In the genomic region with DNA sequence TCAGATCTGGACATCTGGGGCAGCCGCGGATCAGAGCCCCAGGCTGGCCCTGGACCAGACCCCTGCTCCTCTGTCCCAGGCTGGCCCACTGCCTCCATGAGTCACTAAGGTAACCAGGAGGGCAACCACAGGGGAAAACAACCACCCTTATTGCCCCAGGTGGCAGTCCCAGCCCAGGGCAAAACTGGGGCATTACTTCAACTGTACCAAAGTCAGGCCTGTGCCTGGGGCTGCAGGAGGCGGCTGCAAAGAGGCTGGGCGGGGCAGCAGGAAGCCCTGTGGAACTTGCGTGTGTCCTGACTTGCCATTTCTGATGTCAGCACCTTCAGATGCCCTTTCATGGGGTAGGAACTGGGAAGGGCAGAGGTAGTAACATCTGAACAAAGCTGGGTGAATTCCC, we compare ENCODE assay signal across 19 cellular contexts. TPM values are rescaled to one million over a fixed set of nuclear protein-coding genes. Genes with fewer than 3 reads are reported as not detected.
A peak's percentile ranks its signal among the peaks of the same experiment; 100 is the strongest.
DNase-seq lines count a peak whose midpoint lies in the region; ATAC-seq and TF ChIP-seq lines count a peak whose summit lies in the region.
"Had no signal": no experiment of that assay in that cellular context is flagged by ENCODE, and none has a peak within 500 bp of the region (broad histone marks: within the 10 kb centered on the region; RNA-seq: fewer than 3 reads in every experiment).

No MANE protein-coding gene starts in this region.

- no peak for TF ChIP-seq CTCF in activated CD8-positive, alpha-beta T cell treated with anti-CD3 and anti-CD28 coated beads for 36 hours (IDR thresholded peaks at IDR 0.05)
- peak in 1 of 4 experiments; percentile 5 for TF ChIP-seq CTCF in prostate gland (IDR thresholded peaks at IDR 0.05)

- H3K4me3 Mint-ChIP-seq in activated CD8-positive, alpha-beta T cell treated with anti-CD3 and anti-CD28 coated beads, Interleukin-2, amount 10 ng/mL, durations not matched to agents 7 days and 5 days, result peak overlapping the region; percentile 32
- H3K4me3 Mint-ChIP-seq in activated CD8-positive, alpha-beta T cell treated with anti-CD3 and anti-CD28 coated beads for 36 hours, result no peak overlapping the region
- peak overlapping the region in 1 of 3 donors; percentile 69 for H3K4me3 Mint-ChIP-seq in T-cell
- no peak overlapping the region for H3K4me3 Mint-ChIP-seq in dendritic cell treated with granulocyte-macrophage colony-stimulating factor and Interleukin-4, amounts not matched to agents 40 ng/mL and 50 ng/mL, for 4 days
- H3K4me3 Mint-ChIP-seq: CD14-positive monocyte had no signal

- H3K27me3 Mint-ChIP-seq in activated CD8-positive, alpha-beta T cell treated with anti-CD3 and anti-CD28 coated beads, Interleukin-2, amount 10 ng/mL, durations not matched to agents 7 days and 5 days (ENCODE audit: low read depth), result peaks cover 4% of the 10 kb centered on the region
- H3K27me3 Mint-ChIP-seq in activated CD8-positive, alpha-beta T cell treated with anti-CD3 and anti-CD28 coated beads for 36 hours, result no peaks in the 10 kb centered on the region
- H3K27me3 Mint-ChIP-seq in T-cell, result no peaks in the 10 kb centered on the region
- H3K27me3 Mint-ChIP-seq in dendritic cell treated with granulocyte-macrophage colony-stimulating factor and Interleukin-4, amounts not matched to agents 40 ng/mL and 50 ng/mL, for 4 days, result no peaks in the 10 kb centered on the region

- intact Hi-C loops in activated CD8-positive, alpha-beta T cell treated with anti-CD3 and anti-CD28 coated beads for 36 hours (cut with micrococcal nuclease), result loop anchor here (5.0 kb wide), 1 partner anchor 34 kb away; no protein-coding TSS in a partner anchor
- intact Hi-C loops in dendritic cell treated with granulocyte-macrophage colony-stimulating factor and Interleukin-4, amounts not matched to agents 40 ng/mL and 50 ng/mL, for 4 days (cut with micrococcal nuclease), result loop anchor here (5.0 kb wide), 2 partner anchors 109 to 694 kb away; no protein-coding TSS in a partner anchor
- intact Hi-C loops in prostate gland (cut with DNase I), result loop anchor here (5.0 kb wide), 3 partner anchors 54 to 699 kb away; a partner anchor contains a TSS

- no peak for DNase-seq in activated CD8-positive, alpha-beta T cell treated with anti-CD3 and anti-CD28 coated beads, Interleukin-2, amount 10 ng/mL, durations not matched to agents 7 days and 5 days
- DNase-seq in activated CD8-positive, alpha-beta T cell treated with anti-CD3 and anti-CD28 coated beads for 36 hours, result no peak
- peak in 19 of 34 experiments; percentile 6 to 38 (median 22) for DNase-seq in T-cell
- DNase-seq in prostate gland (ENCODE audit: low spot score), result peak; percentile 49
- DNase-seq in germinal center (ENCODE audit: low spot score), result no peak
- no peak for DNase-seq in MV-4-11 (lab: John Stamatoyannopoulos, UW)
- no peak for DNase-seq in HEK293T (ENCODE audit: extremely low spot score)
- DNase-seq: activated T-cell treated with anti-CD3 and anti-CD28 coated beads, Interleukin-2, amount 50 U/mL, for 1 hour; anterior cingulate cortex; cortex of kidney; hippocampal formation; NCI-H748 treated with DMSO at 0.1 percent for 48 hours; RPMI8226 had no signal

- no peaks in the 10 kb centered on the region for H3K4me1 ChIP-seq in prostate gland (replicated peaks)
- H3K4me1 ChIP-seq: HAP-1 had no signal

- WGBS in prostate gland, result 50% methylated on average over 5 of the region's 5 CpGs

- CTCF ChIA-PET in activated CD8-positive, alpha-beta T cell treated with anti-CD3 and anti-CD28 coated beads, Interleukin-2, amount 10 ng/mL, durations not matched to agents 7 days and 5 days (lab: Charles Lee), result interaction anchor here (0.6 to 2.9 kb wide), 8 partner anchors 21 to 513 kb away, joined by 3 to 23 read pairs (median 4); a partner anchor contains a TSS
- CTCF ChIA-PET in activated CD8-positive, alpha-beta T cell treated with anti-CD3 and anti-CD28 coated beads for 36 hours (lab: Charles Lee), result interaction anchor here (0.8 to 1.3 kb wide), 5 partner anchors 8 to 311 kb away, joined by 3 to 7 read pairs (median 4); no protein-coding TSS in a partner anchor
- CTCF ChIA-PET in T-cell (lab: Charles Lee), result interaction anchor here (0.8 to 2.0 kb wide), 6 partner anchors 17 to 309 kb away, joined by 3 to 18 read pairs (median 6); no protein-coding TSS in a partner anchor
- CTCF ChIA-PET in HEK293T (lab: Yijun Ruan, JAX), result interaction anchor here (0.7 kb wide), 1 partner anchor 308 kb away, joined by 3 read pairs; no protein-coding TSS in a partner anchor

- H3K27ac Mint-ChIP-seq in activated CD8-positive, alpha-beta T cell treated with anti-CD3 and anti-CD28 coated beads, Interleukin-2, amount 10 ng/mL, durations not matched to agents 7 days and 5 days, result peak overlapping the region; percentile 83
- H3K27ac Mint-ChIP-seq in activated CD8-positive, alpha-beta T cell treated with anti-CD3 and anti-CD28 coated beads for 36 hours, result no peak overlapping the region
- peak overlapping the region; percentile 91 to 95 for H3K27ac Mint-ChIP-seq in T-cell
- peak overlapping the region; percentile 31 for H3K27ac Mint-ChIP-seq in dendritic cell treated with granulocyte-macrophage colony-stimulating factor and Interleukin-4, amounts not matched to agents 40 ng/mL and 50 ng/mL, for 4 days
- H3K27ac Mint-ChIP-seq: CD14-positive monocyte had no signal

- H3K4me3 ChIP-seq in prostate gland, result no peak overlapping the region
- H3K4me3 ChIP-seq: HAP-1, upper lobe of left lung had no signal

- H3K9me3 ChIP-seq in prostate gland, result no peaks in the 10 kb centered on the region
- H3K9me3 ChIP-seq: HAP-1, upper lobe of left lung had no signal

- no peaks in the 10 kb centered on the region for H3K36me3 ChIP-seq in prostate gland
- H3K36me3 ChIP-seq: HAP-1, upper lobe of left lung had no signal

- H3K27me3 ChIP-seq in prostate gland (replicated peaks; ENCODE audit: insufficient read depth), result no peaks in the 10 kb centered on the region
- H3K27me3 ChIP-seq: upper lobe of left lung had no signal

- TF ChIP-seq POLR2A in prostate gland (IDR thresholded peaks at IDR 0.05), result no peak

- H3K4me1 Mint-ChIP-seq in activated CD8-positive, alpha-beta T cell treated with anti-CD3 and anti-CD28 coated beads, Interleukin-2, amount 10 ng/mL, durations not matched to agents 7 days and 5 days (ENCODE audit: low read depth), result peaks cover 59% of the 10 kb centered on the region
- H3K4me1 Mint-ChIP-seq in activated CD8-positive, alpha-beta T cell treated with anti-CD3 and anti-CD28 coated beads for 36 hours (ENCODE audit: low read depth), result peaks cover 25% of the 10 kb centered on the region
- peaks cover 44 to 54% (median 54%) of the 10 kb centered on the region in 3 donors for H3K4me1 Mint-ChIP-seq in T-cell
- H3K4me1 Mint-ChIP-seq in dendritic cell treated with granulocyte-macrophage colony-stimulating factor and Interleukin-4, amounts not matched to agents 40 ng/mL and 50 ng/mL, for 4 days (ENCODE audit: low read depth), result peaks cover 38% of the 10 kb centered on the region

- no peak for ATAC-seq in activated CD8-positive, alpha-beta T cell treated with anti-CD3 and anti-CD28 coated beads, Interleukin-2, amount 10 ng/mL, durations not matched to agents 7 days and 5 days
- no peak for ATAC-seq in activated CD8-positive, alpha-beta T cell treated with anti-CD3 and anti-CD28 coated beads for 36 hours
- ATAC-seq in T-cell (replicated peaks in 1 of 4), result peak in 3 of 4 experiments; percentile 21 to 75 (median 29)

- no peaks in the 10 kb centered on the region for H3K9me3 Mint-ChIP-seq in activated CD8-positive, alpha-beta T cell treated with anti-CD3 and anti-CD28 coated beads, Interleukin-2, amount 10 ng/mL, durations not matched to agents 7 days and 5 days (ENCODE audit: insufficient read depth)
- H3K9me3 Mint-ChIP-seq in activated CD8-positive, alpha-beta T cell treated with anti-CD3 and anti-CD28 coated beads for 36 hours, result no peaks in the 10 kb centered on the region
- no peaks in the 10 kb centered on the region for H3K9me3 Mint-ChIP-seq in T-cell
- H3K9me3 Mint-ChIP-seq in dendritic cell treated with granulocyte-macrophage colony-stimulating factor and Interleukin-4, amounts not matched to agents 40 ng/mL and 50 ng/mL, for 4 days, result no peaks in the 10 kb centered on the region

- POLR2A ChIA-PET in activated CD8-positive, alpha-beta T cell treated with anti-CD3 and anti-CD28 coated beads, Interleukin-2, amount 10 ng/mL, durations not matched to agents 7 days and 5 days (lab: Charles Lee), result no interaction called here
- POLR2A ChIA-PET in activated CD8-positive, alpha-beta T cell treated with anti-CD3 and anti-CD28 coated beads for 36 hours (lab: Charles Lee), result no interaction called here
- POLR2A ChIA-PET in T-cell (lab: Charles Lee) (interaction anchor here in 1 of 2 donors (0.6 kb wide), 1 partner anchor 257 kb away, joined by 3 read pairs; no protein-coding TSS in a partner anchor), HEK293T (lab: Yijun Ruan, JAX) (no interaction called here)

- peak overlapping the region in 1 of 2 donors; percentile 36 for H3K27ac ChIP-seq in prostate gland

- no peaks in the 10 kb centered on the region for H3K36me3 Mint-ChIP-seq in activated CD8-positive, alpha-beta T cell treated with anti-CD3 and anti-CD28 coated beads, Interleukin-2, amount 10 ng/mL, durations not matched to agents 7 days and 5 days (ENCODE audit: low read depth)
- no peaks in the 10 kb centered on the region for H3K36me3 Mint-ChIP-seq in activated CD8-positive, alpha-beta T cell treated with anti-CD3 and anti-CD28 coated beads for 36 hours (ENCODE audit: low read depth)
- H3K36me3 Mint-ChIP-seq in T-cell, result no peaks in the 10 kb centered on the region
- H3K36me3 Mint-ChIP-seq in dendritic cell treated with granulocyte-macrophage colony-stimulating factor and Interleukin-4, amounts not matched to agents 40 ng/mL and 50 ng/mL, for 4 days (ENCODE audit: low read depth), result no peaks in the 10 kb centered on the region
- H3K36me3 Mint-ChIP-seq: CD14-positive monocyte had no signal

TF ChIP-seq in HEK293T, 16 proteins besides CTCF, POLR2A, EP300 and RAD21:
- TF ChIP-seq CTBP1 (IDR thresholded peaks at IDR 0.05; ENCODE audit: borderline replicate concordance), result no peak
- TF ChIP-seq BHLHE40 (IDR thresholded peaks at IDR 0.05; ENCODE audit: borderline replicate concordance), result no peak
- TF ChIP-seq HDGF (IDR thresholded peaks at IDR 0.05; ENCODE audit: borderline replicate concordance), result no peak
- TF ChIP-seq FOXM1 (IDR thresholded peaks at IDR 0.05; ENCODE audit: borderline replicate concordance), result no peak
- no peak for TF ChIP-seq ARNT (IDR thresholded peaks at IDR 0.05)
- TF ChIP-seq TARDBP (IDR thresholded peaks at IDR 0.05), result no peak
- no peak for TF ChIP-seq L3MBTL2 (conservative IDR thresholded peaks at IDR 0.05)
- TF ChIP-seq SP1 (IDR thresholded peaks at IDR 0.05), result no peak
- no peak for TF ChIP-seq ZNF384 (IDR thresholded peaks at IDR 0.05)

RNA-seq across cellular contexts. Expression of a gene that starts 26.4 kb away (rescaled TPM):
- not detected for total RNA-seq in activated CD8-positive, alpha-beta T cell treated with anti-CD3 and anti-CD28 coated beads, Interleukin-2, amount 10 ng/mL, durations not matched to agents 7 days and 5 days
- total RNA-seq in activated CD8-positive, alpha-beta T cell treated with anti-CD3 and anti-CD28 coated beads for 36 hours, result not detected
- total RNA-seq in T-cell (not detected), prostate gland (under 1 TPM in 1 of 2 donors, not detected in 1; 0.34 TPM)
- total RNA-seq: fibroblast of lung, omental fat pad had no signal

Comparison
In these comparisons a context has a peak if more than half of its experiments do, and no peak if none do; other contexts are left out.
1. ATAC-seq: peak in T-cell (3 of 4); none in activated CD8-positive, alpha-beta T cell treated with anti-CD3 and anti-CD28 coated beads, Interleukin-2, amount 10 ng/mL, durations not matched to agents 7 days and 5 days (single experiment) and activated CD8-positive, alpha-beta T cell treated with anti-CD3 and anti-CD28 coated beads for 36 hours (single experiment).
2. DNase-seq: peak in T-cell (19 of 34) and prostate gland (single experiment); none in activated CD8-positive, alpha-beta T cell treated with anti-CD3 and anti-CD28 coated beads, Interleukin-2, amount 10 ng/mL, durations not matched to agents 7 days and 5 days (single experiment), activated CD8-positive, alpha-beta T cell treated with anti-CD3 and anti-CD28 coated beads for 36 hours (single experiment), germinal center (single experiment), MV-4-11 (single experiment) and HEK293T (single experiment).